Comparison of ENCODE assay signal across 7 cellular contexts in genomic region chr4:128145727-128146126, GRCh38.
"Had no signal": no experiment of that assay in that cellular context is flagged by ENCODE, and none has a peak within 500 bp of the region (broad histone marks: within the 10 kb centered on the region; RNA-seq: fewer than 3 reads in every experiment).

No MANE protein-coding gene starts in this region.

- H3K27ac ChIP-seq: HL-60 had no signal

- FAIRE-seq: HepG2, HTR-8/SVneo had no signal

- ATAC-seq: HepG2 had no signal

- DNase-seq: IMR-90, KBM-7, KG1 had no signal

- H3K4me3 Mint-ChIP-seq: IgD-negative memory B cell had no signal

- H3K4me1 Mint-ChIP-seq: IgD-negative memory B cell had no signal

- H3K27ac Mint-ChIP-seq: IgD-negative memory B cell had no signal

- H3K27me3 Mint-ChIP-seq: IgD-negative memory B cell had no signal
